In genomic region chr9:133114451-133114885, GRCh38 we compare ENCODE assay signal across 8 cellular contexts. TPM values are rescaled to one million over a fixed set of nuclear protein-coding genes. Genes with fewer than 3 reads are reported as not detected.
DNase-seq lines count a peak whose midpoint lies in the region; ATAC-seq and TF ChIP-seq lines count a peak whose summit lies in the region.

No MANE protein-coding gene starts in this region.

- no peaks in the 10 kb centered on the region for H3K9me3 ChIP-seq in RWPE2 (ENCODE audit: severe bottlenecking)
- H3K9me3 ChIP-seq in gastrocnemius medialis, result no peaks in the 10 kb centered on the region

- H3K36me3 Mint-ChIP-seq in glutamatergic neuron (ENCODE audit: unreplicated experiment), result no peaks in the 10 kb centered on the region

- H3K4me3 Mint-ChIP-seq in glutamatergic neuron (ENCODE audit: unreplicated experiment), result peak overlapping the region; percentile 78

- no peak for TF ChIP-seq CTCF in RWPE2 (IDR thresholded peaks at IDR 0.05; ENCODE audit: poor library complexity, severe bottlenecking)
- TF ChIP-seq CTCF in glutamatergic neuron (IDR thresholded peaks at IDR 0.05; ENCODE audit: partially characterized antibody, unreplicated experiment), result no peak
- no peak for TF ChIP-seq CTCF in gastrocnemius medialis (IDR thresholded peaks at IDR 0.05 in 4 of 5, conservative IDR thresholded peaks at IDR 0.05 in 1 of 5)

- H3K27ac Mint-ChIP-seq in glutamatergic neuron (ENCODE audit: unreplicated experiment), result peak overlapping the region; percentile 99

- peaks cover 10% of the 10 kb centered on the region; the same call in 1 of the 2 replicates for H3K36me3 ChIP-seq in RWPE2 (ENCODE audit: low read depth)
- peaks cover 0 to 19% of the 10 kb centered on the region in 2 donors for H3K36me3 ChIP-seq in gastrocnemius medialis

- H3K27me3 Mint-ChIP-seq in glutamatergic neuron (ENCODE audit: unreplicated experiment), result peaks cover 48% of the 10 kb centered on the region

- peaks cover 41% of the 10 kb centered on the region for H3K9me3 Mint-ChIP-seq in glutamatergic neuron (ENCODE audit: unreplicated experiment)

- TF ChIP-seq POLR2A in GM18951 (IDR thresholded peaks at IDR 0.05; ENCODE audit: extremely low read depth, insufficient read depth, insufficient read length), result peak; percentile 12
- TF ChIP-seq POLR2A in gastrocnemius medialis (IDR thresholded peaks at IDR 0.05), result peak; percentile 52 to 69

- in situ Hi-C loops in GM18951 (cut with MboI; ENCODE audit: low sequenced_read_pairs, unreplicated experiment) (no loop called here), gastrocnemius medialis (cut with MboI; ENCODE audit: low sequenced_read_pairs in 4 of 4) (no loop called here)

- H3K27me3 ChIP-seq in RWPE2 (ENCODE audit: insufficient read depth, poor library complexity, severe bottlenecking), result no peaks in the 10 kb centered on the region
- no peaks in the 10 kb centered on the region for H3K27me3 ChIP-seq in gastrocnemius medialis

- no peak overlapping the region for H3K27ac ChIP-seq in RWPE2 (ENCODE audit: poor library complexity, severe bottlenecking)
- H3K27ac ChIP-seq in gastrocnemius medialis, result peak overlapping the region; percentile 85 to 98 (median 93)

- H3K4me1 Mint-ChIP-seq in glutamatergic neuron (ENCODE audit: low read depth, unreplicated experiment), result peaks cover 39% of the 10 kb centered on the region

- peak; percentile 51 for DNase-seq in RWPE2 (ENCODE audit: low spot score)
- DNase-seq in glutamatergic neuron, result peak; percentile 83
- DNase-seq in gastrocnemius medialis, result peak; percentile 86 to 94
- no peak for DNase-seq in NCI-H748 (lab: John Stamatoyannopoulos, UW; ENCODE audit: unreplicated experiment)

- intact Hi-C loops in gastrocnemius medialis (cut with DNase I; ENCODE audit: low total_unique reads), result loop anchor here (1.0 kb wide), 3 partner anchors 24 to 35 kb away; no protein-coding TSS in a partner anchor

- H3K4me1 ChIP-seq in RWPE2 (ENCODE audit: insufficient read depth, poor library complexity, severe bottlenecking) (no peaks in the 10 kb centered on the region), gastrocnemius medialis (peaks cover 74 to 76% of the 10 kb centered on the region in 2 donors)

- H3K4me3 ChIP-seq in RWPE2 (ENCODE audit: severe bottlenecking), result no peak overlapping the region
- peak overlapping the region in 3 of 4 donors; percentile 4 to 29 (median 24) for H3K4me3 ChIP-seq in gastrocnemius medialis

- ATAC-seq in RWPE2 (ENCODE audit: low read depth) (peak; percentile 15), gastrocnemius medialis (peak; percentile 77 to 78), HG03108 (IDR thresholded peaks at IDR 0.05; ENCODE audit: unreplicated experiment) (no peak), HG02571 (IDR thresholded peaks at IDR 0.05; ENCODE audit: unreplicated experiment) (no peak), GM21528 (IDR thresholded peaks at IDR 0.05; ENCODE audit: low FRiP score, unreplicated experiment) (no peak)

RNA-seq across cellular contexts. Expression of gene RALGDS, which starts 6.6 kb away (rescaled TPM):
- total RNA-seq in glutamatergic neuron (ENCODE audit: unreplicated experiment) (449 TPM), gastrocnemius medialis (10 to 100 TPM; 21.1 to 47.0 (median 36.9) TPM)

RNA-seq across cellular contexts. Expression of gene GBGT1, which starts 49.2 kb away (rescaled TPM):
- total RNA-seq in glutamatergic neuron (ENCODE audit: unreplicated experiment) (1.3 TPM), gastrocnemius medialis (10 to 100 TPM in 1 of 4 donors, 1 to 10 TPM in 2, under 1 TPM in 1; 0.15 to 10.3 (median 5.6) TPM)

RNA-seq across cellular contexts. Expression of gene CEL, which starts 52.7 kb away (rescaled TPM):
- total RNA-seq in glutamatergic neuron (ENCODE audit: unreplicated experiment) (3.8 TPM), gastrocnemius medialis (1 to 10 TPM in 1 of 4 donors, under 1 TPM in 1, not detected in 2; 0.13 to 1.8 TPM)

Comparison
In these comparisons a context has a peak if more than half of its experiments do, and no peak if none do; other contexts are left out.
1. ATAC-seq: peak in RWPE2 (single experiment) and gastrocnemius medialis (2 of 2); none in HG03108 (single experiment), HG02571 (single experiment) and GM21528 (single experiment).